ENCODE assay signal across 24 cellular contexts in the genomic region with DNA sequence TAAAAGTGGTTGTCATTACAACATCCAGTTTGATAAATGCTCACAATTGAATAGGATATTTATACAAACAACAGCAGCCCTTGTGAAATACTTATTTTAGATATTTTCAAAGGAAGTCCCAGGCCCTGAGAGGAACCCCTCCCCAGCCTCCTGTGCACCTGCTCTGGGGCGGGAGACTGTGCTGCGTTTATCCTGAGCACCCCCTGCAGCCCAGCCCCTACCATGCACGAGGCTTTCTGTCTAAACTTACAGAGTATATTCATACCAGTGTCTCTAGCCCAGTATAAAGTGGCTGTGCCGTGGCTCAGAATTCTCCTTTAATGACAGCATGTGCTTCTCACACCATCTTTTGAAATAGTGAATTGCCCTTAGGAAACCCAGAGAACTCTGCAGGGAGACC.
"Had no signal": no experiment of that assay in that cellular context is flagged by ENCODE, and none has a peak within 500 bp of the region (broad histone marks: within the 10 kb centered on the region; RNA-seq: fewer than 3 reads in every experiment).

No MANE protein-coding gene starts in this region.

- DNase-seq: effector CD8-positive, alpha-beta T cell; endodermal cell; foreskin keratinocyte; heart right ventricle; hippocampal formation; left cardiac atrium; left lung; mesenchymal stem cell; mucosa of descending colon; naive B cell; pancreas; right lobe of liver; small intestine; stimulated activated CD4-positive, alpha-beta T cell treated with anti-CD3 and anti-CD28 coated beads, Interleukin-15, amount 100 ng/mL, for 24 hours; stimulated activated CD4-positive, alpha-beta T cell treated with anti-CD3 and anti-CD28 coated beads, Interleukin-2, amount 100 ng/mL, for 48 hours; stimulated activated naive B cell treated with anti-CD40 and anti-IgM and Interleukin-4, amounts not matched to agents 10 μg/mL and 1 μg/mL and 100 μg/mL, for 72 hours; upper lobe of left lung had no signal

- H3K27me3 ChIP-seq: foreskin keratinocyte, neutrophil, right lobe of liver, tibial nerve, upper lobe of left lung had no signal

- H3K4me1 ChIP-seq: foreskin keratinocyte, gastroesophageal sphincter, heart right ventricle, pancreas, right lobe of liver, tibial nerve, upper lobe of left lung had no signal

- H3K9me3 ChIP-seq: gastroesophageal sphincter, heart right ventricle, left lung, mucosa of descending colon, neutrophil, pancreas, right lobe of liver, thoracic aorta, tibial nerve, upper lobe of left lung had no signal

- H3K36me3 ChIP-seq: gastroesophageal sphincter, heart right ventricle, left lung, neutrophil, pancreas, right lobe of liver, thoracic aorta, tibial nerve, upper lobe of left lung had no signal

- H3K4me3 ChIP-seq: gastroesophageal sphincter, heart right ventricle, left lung, mucosa of descending colon, pancreas, right lobe of liver, thoracic aorta, tibial nerve, upper lobe of left lung had no signal

- ATAC-seq: esophagus mucosa; foreskin keratinocyte; gastroesophageal sphincter; heart right ventricle; left cardiac atrium; left lung; mucosa of descending colon; natural killer cell treated with Interleukin-12 subunit alpha and Interleukin-12 subunit beta and Interleukin-15 and Interleukin-18, amount 100 ng/mL, for 72 hours; pancreas; right lobe of liver; stimulated activated naive B cell treated with anti-CD40 and anti-IgM and Interleukin-4, amounts not matched to agents 10 μg/mL and 1 μg/mL and 100 μg/mL, for 72 hours had no signal

- H3K27ac ChIP-seq: epithelial cell of prostate, foreskin keratinocyte, gastroesophageal sphincter, heart right ventricle, left lung, neutrophil, pancreas, right lobe of liver, thoracic aorta, tibial nerve, upper lobe of left lung had no signal
